In the genomic region with DNA sequence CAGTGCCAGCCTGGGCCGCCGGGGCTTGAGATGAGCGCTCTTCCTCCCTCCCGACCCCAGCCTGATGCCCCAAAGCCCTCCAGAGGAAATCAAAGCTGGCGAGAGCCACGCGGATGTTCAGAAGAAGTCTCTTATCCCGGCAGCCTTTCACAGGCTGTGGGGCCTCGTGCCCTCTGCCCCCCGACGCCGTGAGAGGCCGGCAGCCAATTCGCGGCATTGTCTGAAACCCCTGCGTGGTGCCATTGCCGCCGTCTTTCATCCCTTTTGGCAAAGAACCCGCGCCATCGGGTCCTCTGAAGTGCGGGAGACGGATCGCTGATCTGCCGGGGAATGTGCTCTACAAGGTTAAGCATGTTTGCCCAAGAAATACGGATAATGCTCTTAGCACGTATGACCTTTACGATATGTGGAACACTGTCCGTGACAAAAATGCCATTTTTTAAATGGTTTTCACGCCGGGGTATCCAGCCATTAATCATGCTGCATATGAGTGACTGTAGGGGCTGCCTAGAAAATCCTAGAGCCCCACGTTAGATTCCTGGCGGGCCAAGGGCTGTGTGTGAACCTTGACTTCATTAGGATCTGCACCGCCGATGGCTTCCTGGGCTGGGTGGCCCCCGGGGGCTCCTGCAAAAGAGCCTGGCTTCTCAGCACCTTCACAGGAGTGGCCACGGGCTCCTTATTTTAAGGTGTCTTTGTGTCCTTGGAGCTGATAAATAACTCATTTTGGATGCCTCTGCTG, we compare ENCODE assay signal across 15 cellular contexts.
DNase-seq lines count a peak whose midpoint lies in the region; ATAC-seq, FAIRE-seq and TF ChIP-seq lines count a peak whose summit lies in the region.
"Had no signal": no experiment of that assay in that cellular context is flagged by ENCODE, and none has a peak within 500 bp of the region (broad histone marks: within the 10 kb centered on the region; RNA-seq: fewer than 3 reads in every experiment).

No MANE protein-coding gene starts in this region.

- H3K9me3 Mint-ChIP-seq in activated CD4-positive, alpha-beta memory T cell treated with anti-CD3 and anti-CD28 coated beads for 36 hours, result no peaks in the 10 kb centered on the region
- H3K9me3 Mint-ChIP-seq: CD4-positive, alpha-beta T cell had no signal

- H3K9me2 ChIP-seq in OCI-LY7 (ENCODE audit: insufficient read depth, low read length), result no peaks in the 10 kb centered on the region

- DNase-seq in cardiac septum (ENCODE audit: low spot score), result peak; percentile 68
- DNase-seq in Right ventricle myocardium superior, result no peak
- DNase-seq in HepG2 (ENCODE audit: low spot score), result no peak
- DNase-seq in OCI-LY7 (ENCODE audit: low spot score), result no peak
- no peak for DNase-seq in EL
- DNase-seq in activated CD4-positive, alpha-beta memory T cell treated with anti-CD3 and anti-CD28 coated beads for 36 hours, result no peak
- DNase-seq: ACHN; Calu3; CD4-positive, alpha-beta T cell; DMS 273 treated with DMSO at 0.1 percent for 48 hours; GM23248; H9 had no signal

- TF ChIP-seq RAD21 in HepG2 (CRISPR knock-in tag; IDR thresholded peaks at IDR 0.05), result no peak

- no TSS peak for BruUV-seq in HepG2 (replicated peaks; lab: Mats Ljungman, UMichigan)
- BruUV-seq in OCI-LY7 (replicated peaks; lab: Mats Ljungman, UMichigan), result no TSS peak

- in situ Hi-C loops in HepG2 (cut with HindIII; ENCODE audit: extremely low pct_ligation_motif_present, low pct_unique_long_range_greater_than_20kb), result no loop called here

- H3K36me3 Mint-ChIP-seq in activated CD4-positive, alpha-beta memory T cell treated with anti-CD3 and anti-CD28 coated beads for 36 hours, result no peaks in the 10 kb centered on the region

- H3K27ac ChIP-seq in HepG2 (ENCODE audit: extremely low read length, insufficient read depth, low read length), result no peak overlapping the region
- H3K27ac ChIP-seq in parathyroid adenoma, result no peak overlapping the region
- H3K27ac ChIP-seq in OCI-LY7 (ENCODE audit: low read depth, low read length, poor library complexity, severe bottlenecking), result no peak overlapping the region
- H3K27ac ChIP-seq: BLaER1 treated with 17β-estradiol and CSF1 and Interleukin-3, amounts not matched to agents 10 nM and 100 nM; GM23248 had no signal

- no peak overlapping the region for H3K4me3 ChIP-seq in HepG2 (replicated peaks in 1 of 3; ENCODE audit: insufficient read depth in 1 of 3, low read depth in 2 of 3, low read length in 3 of 3)
- no peak overlapping the region for H3K4me3 ChIP-seq in parathyroid adenoma (ENCODE audit: low read depth, low read length)
- no peak overlapping the region for H3K4me3 ChIP-seq in OCI-LY7 (ENCODE audit: low read depth, low read length, poor library complexity, severe bottlenecking)
- H3K4me3 ChIP-seq: BLaER1 treated with 17β-estradiol and CSF1 and Interleukin-3, amounts not matched to agents 10 nM and 100 nM; GM23248 had no signal

- TF ChIP-seq EP300 in HepG2 (IDR thresholded peaks at IDR 0.05; ENCODE audit: low read depth in 2 of 2, low read length in 2 of 2), result no peak
- no peak for TF ChIP-seq EP300 in HepG2 (CRISPR knock-in tag; IDR thresholded peaks at IDR 0.05; ENCODE audit: borderline replicate concordance)

- TF ChIP-seq POLR2A in HepG2 (IDR thresholded peaks at IDR 0.05; ENCODE audit: insufficient read depth in 1 of 2, low read depth in 2 of 2, low read length in 2 of 2), result no peak

- WGBS in HepG2 (ENCODE audit: low lambda C conversion rate), result 10% methylated on average over 20 of the region's 37 CpGs

- no peak for ATAC-seq in Right ventricle myocardium superior (ENCODE audit: poor library complexity)
- no peak for ATAC-seq in HepG2

- POLR2A ChIA-PET in HepG2 (lab: Yijun Ruan, JAX) (no interaction called here), OCI-LY7 (lab: Charles Lee) (no interaction called here)
- POLR2A ChIA-PET in activated CD4-positive, alpha-beta memory T cell treated with anti-CD3 and anti-CD28 coated beads for 36 hours (lab: Charles Lee), result no interaction called here

- H3K4me1 ChIP-seq in HepG2 (ENCODE audit: insufficient read depth, low read length), result no peaks in the 10 kb centered on the region
- no peaks in the 10 kb centered on the region for H3K4me1 ChIP-seq in parathyroid adenoma
- H3K4me1 ChIP-seq in OCI-LY7 (ENCODE audit: insufficient read depth, low read length, poor library complexity, severe bottlenecking), result no peaks in the 10 kb centered on the region

- H3K27me3 ChIP-seq in HepG2 (ENCODE audit: control insufficient read depth in 1 of 2, insufficient read depth in 2 of 2, low read length in 2 of 2), result peaks cover 39 to 83% of the 10 kb centered on the region in 2 experiments
- no peaks in the 10 kb centered on the region for H3K27me3 ChIP-seq in parathyroid adenoma (ENCODE audit: control insufficient read depth, insufficient read depth, low read length)
- H3K27me3 ChIP-seq: BLaER1 treated with 17β-estradiol and CSF1 and Interleukin-3, amounts not matched to agents 10 nM and 100 nM had no signal

- H2AFZ ChIP-seq in HepG2 (ENCODE audit: low read length) (no peak overlapping the region), parathyroid adenoma (peak overlapping the region; percentile 22), OCI-LY7 (ENCODE audit: low read length) (no peak overlapping the region)
- H2AFZ ChIP-seq: GM23248 had no signal

- H3K27ac Mint-ChIP-seq in activated CD4-positive, alpha-beta memory T cell treated with anti-CD3 and anti-CD28 coated beads for 36 hours, result no peak overlapping the region
- H3K27ac Mint-ChIP-seq: CD4-positive, alpha-beta T cell had no signal

- H3K4me2 ChIP-seq in HepG2 (ENCODE audit: low read depth, low read length) (no peak overlapping the region), parathyroid adenoma (ENCODE audit: low read length) (no peak overlapping the region), OCI-LY7 (ENCODE audit: low read length) (no peak overlapping the region)
- H3K4me2 ChIP-seq: BLaER1 treated with 17β-estradiol and CSF1 and Interleukin-3, amounts not matched to agents 10 nM and 100 nM had no signal

- intact Hi-C loops in cardiac septum (cut with DNase I), result no loop called here
- intact Hi-C loops in Right ventricle myocardium superior (cut with DNase I), result no loop called here
- intact Hi-C loops in HepG2 (cut with micrococcal nuclease; ENCODE audit: unreplicated experiment), result loop anchor here (1.0 kb wide), 1 partner anchor 21 kb away; no protein-coding TSS in a partner anchor
- intact Hi-C loops in OCI-LY7 (cut with micrococcal nuclease; ENCODE audit: unreplicated experiment), result no loop called here
- intact Hi-C loops in activated CD4-positive, alpha-beta memory T cell treated with anti-CD3 and anti-CD28 coated beads for 36 hours (cut with micrococcal nuclease), result no loop called here

- H3K36me3 ChIP-seq in HepG2 (replicated peaks in 1 of 2; ENCODE audit: control insufficient read depth in 1 of 2, insufficient read depth in 2 of 2, low read length in 2 of 2) (no peaks in the 10 kb centered on the region), parathyroid adenoma (ENCODE audit: control insufficient read depth, insufficient read depth, low read length) (no peaks in the 10 kb centered on the region), OCI-LY7 (ENCODE audit: insufficient read depth, low read length) (no peaks in the 10 kb centered on the region)
- H3K36me3 ChIP-seq: BLaER1 treated with 17β-estradiol and CSF1 and Interleukin-3, amounts not matched to agents 10 nM and 100 nM had no signal

- H3K27me3 Mint-ChIP-seq in activated CD4-positive, alpha-beta memory T cell treated with anti-CD3 and anti-CD28 coated beads for 36 hours, result peaks cover 3% of the 10 kb centered on the region
- H3K27me3 Mint-ChIP-seq: CD4-positive, alpha-beta T cell had no signal

- H3K79me2 ChIP-seq in HepG2 (ENCODE audit: insufficient read depth, low read length) (no peaks in the 10 kb centered on the region), parathyroid adenoma (no peaks in the 10 kb centered on the region), OCI-LY7 (ENCODE audit: insufficient read depth, low read depth, low read length) (no peaks in the 10 kb centered on the region)

- H3K4me3 Mint-ChIP-seq in activated CD4-positive, alpha-beta memory T cell treated with anti-CD3 and anti-CD28 coated beads for 36 hours, result no peak overlapping the region
- H3K4me3 Mint-ChIP-seq: CD4-positive, alpha-beta T cell; H9 had no signal

- CTCF ChIA-PET in HepG2 (lab: Yijun Ruan, JAX; ENCODE audit: low intra/inter-chr PET ratio, low total read pairs) (no interaction called here), OCI-LY7 (lab: Charles Lee; ENCODE audit: unreplicated experiment) (no interaction called here)
- CTCF ChIA-PET in activated CD4-positive, alpha-beta memory T cell treated with anti-CD3 and anti-CD28 coated beads for 36 hours (lab: Charles Lee), result no interaction called here

- TF ChIP-seq CTCF in HepG2 (CRISPR knock-in tag; IDR thresholded peaks at IDR 0.05), result no peak
- no peak for TF ChIP-seq CTCF in parathyroid adenoma (IDR thresholded peaks at IDR 0.05)
- no peak for TF ChIP-seq CTCF in OCI-LY7 (conservative IDR thresholded peaks at IDR 0.05; ENCODE audit: low read length)

- 0 out of 2 replicates have a peak, but pooled peaks cover 2% of the 10 kb centered on the region for H4K20me1 ChIP-seq in HepG2 (ENCODE audit: insufficient read depth, low read length)
- no peaks in the 10 kb centered on the region for H4K20me1 ChIP-seq in OCI-LY7 (ENCODE audit: insufficient read depth, low read length)
- H4K20me1 ChIP-seq: BLaER1 treated with 17β-estradiol and CSF1 and Interleukin-3, amounts not matched to agents 10 nM and 100 nM had no signal

- H3K4me1 Mint-ChIP-seq in activated CD4-positive, alpha-beta memory T cell treated with anti-CD3 and anti-CD28 coated beads for 36 hours (ENCODE audit: low read depth), result no peaks in the 10 kb centered on the region

- no peak for FAIRE-seq in HepG2 (lab: Jason Lieb, UNC)
- FAIRE-seq: GM12891 had no signal

- H3K9me3 ChIP-seq in HepG2 (ENCODE audit: low read length), result no peaks in the 10 kb centered on the region
- H3K9me3 ChIP-seq in parathyroid adenoma (ENCODE audit: control insufficient read depth, low read length), result no peaks in the 10 kb centered on the region
- no peaks in the 10 kb centered on the region for H3K9me3 ChIP-seq in OCI-LY7 (ENCODE audit: low read length)
- H3K9me3 ChIP-seq: BLaER1 treated with 17β-estradiol and CSF1 and Interleukin-3, amounts not matched to agents 10 nM and 100 nM had no signal

- H3K9ac ChIP-seq in HepG2 (ENCODE audit: insufficient read depth, low read depth, low read length), result no peak overlapping the region
- no peak overlapping the region for H3K9ac ChIP-seq in parathyroid adenoma
- H3K9ac ChIP-seq: BLaER1 treated with 17β-estradiol and CSF1 and Interleukin-3, amounts not matched to agents 10 nM and 100 nM; GM23248 had no signal

TF ChIP-seq in HepG2, 621 proteins besides CTCF, POLR2A, EP300 and RAD21 (continues in another document):
- TF ChIP-seq EZH2 (conservative IDR thresholded peaks at IDR 0.05; ENCODE audit: low read depth, low read length), result peak; percentile 90; the same call in 1 of the 2 replicates
